ENCODE assay signal across 17 cellular contexts in the genomic region with DNA sequence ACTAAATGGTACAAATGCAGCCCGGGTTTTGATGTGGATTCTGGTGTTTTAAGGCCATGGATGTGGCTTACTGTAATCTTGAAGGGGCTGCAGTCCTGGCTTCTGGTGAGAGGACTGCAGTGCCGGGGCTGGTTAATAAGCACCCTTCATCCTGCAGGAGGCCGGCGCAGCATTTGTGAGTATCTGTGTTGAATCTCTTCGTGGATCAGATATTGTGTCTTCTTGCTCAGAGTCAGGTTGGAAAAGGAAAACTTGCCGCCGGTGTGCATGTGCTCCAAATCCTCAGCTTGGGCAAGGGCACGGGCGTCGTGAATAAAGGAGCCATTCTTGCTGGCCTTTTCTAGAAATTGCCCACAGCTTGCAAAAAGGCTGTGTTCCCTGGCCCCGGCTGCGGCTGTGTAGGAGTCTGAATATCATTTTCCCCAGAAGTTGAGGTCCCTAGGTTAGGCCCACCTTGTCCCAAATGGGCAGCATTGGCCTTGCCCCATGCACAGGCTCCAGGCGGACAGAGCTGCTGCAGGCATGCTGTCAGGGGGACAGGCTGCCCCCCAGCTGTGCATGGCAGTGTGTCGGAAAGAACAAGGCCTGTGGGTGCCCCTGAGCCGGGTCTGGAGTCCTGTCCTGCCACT. TPM values are rescaled to one million over a fixed set of nuclear protein-coding genes. Genes with fewer than 3 reads are reported as not detected.
DNase-seq lines count a peak whose midpoint lies in the region; ATAC-seq and TF ChIP-seq lines count a peak whose summit lies in the region.
"Had no signal": no experiment of that assay in that cellular context is flagged by ENCODE, and none has a peak within 500 bp of the region (broad histone marks: within the 10 kb centered on the region; RNA-seq: fewer than 3 reads in every experiment).

No MANE protein-coding gene starts in this region.

- intact Hi-C loops in spleen (cut with DNase I; ENCODE audit: low total_unique reads), result no loop called here

- H3K4me2 ChIP-seq in OCI-LY1 (ENCODE audit: low read length), result peak overlapping the region; percentile 78; the same call in 1 of the 2 replicates
- H3K4me2 ChIP-seq: hepatocyte had no signal

- H3K9ac ChIP-seq in OCI-LY1 (ENCODE audit: low read length), result peak overlapping the region; percentile 47; the same call in 1 of the 2 replicates

- 94 to 97% (median 94%) methylated on average over 11 to 15 of the region's 15 CpGs for WGBS in spleen, 5 donors

- no peaks in the 10 kb centered on the region for H3K27me3 Mint-ChIP-seq in activated T-cell treated with anti-CD3 and anti-CD28 coated beads, Interleukin-2, amount 50 U/mL, for 24 hours

- no peak for DNase-seq in activated T-cell treated with anti-CD3 and anti-CD28 coated beads, Interleukin-2, amount 50 U/mL, for 24 hours
- DNase-seq in activated T-cell treated with anti-CD3 and anti-CD28 coated beads for 4 hours (no peak), spleen (peak; percentile 64), HAP-1 (ENCODE audit: low spot score in 2 of 2) (no peak), NCI-H69 (lab: John Stamatoyannopoulos, UW) (no peak)
- DNase-seq: ACHN, GOT3, NCI-H187 treated with DMSO at 0.1 percent for 48 hours, NCI-H510A treated with DMSO at 0.1 percent for 48 hours had no signal

- no peak for TF ChIP-seq POLR2A in spleen (IDR thresholded peaks at IDR 0.05)

- H3K36me3 ChIP-seq in OCI-LY1 (ENCODE audit: insufficient read depth, low read length), result peaks cover 63% of the 10 kb centered on the region
- peaks cover 0 to 92% (median 45%) of the 10 kb centered on the region in 6 donors for H3K36me3 ChIP-seq in spleen
- H3K36me3 ChIP-seq in HAP-1 (replicated peaks), result peaks cover 47% of the 10 kb centered on the region

- H3K27me3 ChIP-seq in OCI-LY1 (ENCODE audit: insufficient read depth, low read length) (no peaks in the 10 kb centered on the region), spleen (replicated peaks in 1 of 7) (no peaks in the 10 kb centered on the region), HAP-1 (ENCODE audit: low read depth) (no peaks in the 10 kb centered on the region)
- H3K27me3 ChIP-seq: hepatocyte had no signal

- peak overlapping the region; percentile 88 for H3K4me3 Mint-ChIP-seq in activated T-cell treated with anti-CD3 and anti-CD28 coated beads, Interleukin-2, amount 50 U/mL, for 24 hours
- H3K4me3 Mint-ChIP-seq: brain had no signal

- H3K4me1 ChIP-seq in OCI-LY1 (ENCODE audit: insufficient read depth, low read length, severe bottlenecking) (peaks cover 23% of the 10 kb centered on the region), spleen (peaks cover 14 to 56% (median 29%) of the 10 kb centered on the region in 6 donors), HAP-1 (no peaks in the 10 kb centered on the region)

- no peak overlapping the region for H2AFZ ChIP-seq in OCI-LY1 (ENCODE audit: low read length)
- H2AFZ ChIP-seq: hepatocyte had no signal

- H3K4me1 Mint-ChIP-seq in activated T-cell treated with anti-CD3 and anti-CD28 coated beads, Interleukin-2, amount 50 U/mL, for 24 hours (ENCODE audit: low read depth), result peaks cover 35% of the 10 kb centered on the region

- no peaks in the 10 kb centered on the region for H3K79me2 ChIP-seq in OCI-LY1 (ENCODE audit: insufficient read depth, low read length)

- TF ChIP-seq CTCF in OCI-LY1 (IDR thresholded peaks at IDR 0.05; ENCODE audit: low read length) (no peak), spleen (IDR thresholded peaks at IDR 0.05 in 8 of 11, conservative IDR thresholded peaks at IDR 0.05 in 3 of 11) (no peak)

- no peaks in the 10 kb centered on the region for H3K9me3 Mint-ChIP-seq in activated T-cell treated with anti-CD3 and anti-CD28 coated beads, Interleukin-2, amount 50 U/mL, for 24 hours
- H3K9me3 Mint-ChIP-seq: brain had no signal

- H3K9me3 ChIP-seq in OCI-LY1 (ENCODE audit: low read length), result no peaks in the 10 kb centered on the region
- H3K9me3 ChIP-seq in spleen, result no peaks in the 10 kb centered on the region
- H3K9me3 ChIP-seq in HAP-1, result no peaks in the 10 kb centered on the region
- H3K9me3 ChIP-seq: thoracic aorta had no signal

- in situ Hi-C loops in HAP-1 (cut with MboI; ENCODE audit: low sequenced_read_pairs), result loop anchor here (5.0 kb wide), 1 partner anchor 632 kb away; no protein-coding TSS in a partner anchor

- H3K9me2 ChIP-seq in OCI-LY1 (ENCODE audit: low read depth, low read length), result no peaks in the 10 kb centered on the region

- ATAC-seq in HG02884 (IDR thresholded peaks at IDR 0.05; ENCODE audit: unreplicated experiment), result no peak
- ATAC-seq: left colon, SK-N-SH treated with all-trans-retinoic acid at 6 μM for 48 hours had no signal

- H3F3A ChIP-seq in OCI-LY1 (ENCODE audit: insufficient read depth, low read length), result no peaks in the 10 kb centered on the region

- peaks cover 92% of the 10 kb centered on the region for H3K36me3 Mint-ChIP-seq in activated T-cell treated with anti-CD3 and anti-CD28 coated beads, Interleukin-2, amount 50 U/mL, for 24 hours (ENCODE audit: low read depth)

- H4K20me1 ChIP-seq in OCI-LY1 (ENCODE audit: insufficient read depth, low read length), result no peaks in the 10 kb centered on the region

- H3K27ac ChIP-seq in OCI-LY1 (ENCODE audit: low read depth, low read length, poor library complexity, severe bottlenecking) (no peak overlapping the region), cingulate gyrus (ENCODE audit: low read depth, low read length) (peak overlapping the region; percentile 29), spleen (peak overlapping the region in 5 of 8 donors; percentile 63 to 84 (median 81))
- H3K27ac ChIP-seq: hepatocyte, thoracic aorta had no signal

- peak overlapping the region; percentile 96 for H3K27ac Mint-ChIP-seq in activated T-cell treated with anti-CD3 and anti-CD28 coated beads, Interleukin-2, amount 50 U/mL, for 24 hours

- H3K4me3 ChIP-seq in OCI-LY1 (ENCODE audit: low read depth, low read length, poor library complexity, severe bottlenecking) (peak overlapping the region; percentile 53), spleen (peak overlapping the region in 3 of 8 donors; percentile 40 to 70 (median 43)), HAP-1 (no peak overlapping the region)
- H3K4me3 ChIP-seq: hepatocyte had no signal

RNA-seq across cellular contexts. Expression of a gene that starts 28.9 kb away (rescaled TPM):
- 10 to 100 TPM; 32.5 to 61.9 (median 57.1) TPM for total RNA-seq in spleen
- 10 to 100 TPM; 24.0 to 40.5 (median 37.7) TPM for polyA plus RNA-seq in spleen

RNA-seq across cellular contexts. Expression of a gene that starts 39.9 kb away (rescaled TPM):
- total RNA-seq in spleen, result 10 to 100 TPM; 25.1 to 35.5 (median 32.0) TPM
- 10 to 100 TPM; 17.8 to 23.7 (median 23.6) TPM for polyA plus RNA-seq in spleen
